6 cellular contexts compared by ENCODE assay signal in the genomic region with DNA sequence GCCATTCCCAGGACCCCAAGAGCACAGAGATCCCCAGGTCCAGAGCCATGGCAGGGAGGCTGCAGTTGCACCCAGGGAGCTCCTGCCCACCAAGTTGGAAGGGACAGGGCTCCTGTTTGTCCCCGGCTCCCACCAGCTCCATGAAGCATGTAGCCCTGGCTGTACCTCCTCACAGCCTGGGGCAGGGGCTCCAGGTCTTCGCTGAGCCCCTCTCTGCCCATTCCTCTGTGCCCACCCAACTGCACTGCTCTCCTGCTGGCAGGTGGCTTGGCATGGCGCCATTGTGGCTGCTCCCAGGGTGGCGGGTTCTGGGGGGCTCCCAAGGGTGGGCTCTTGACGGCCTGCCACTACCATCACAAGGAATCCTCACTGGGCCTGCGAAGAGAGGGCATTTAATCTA.
"Had no signal": no experiment of that assay in that cellular context is flagged by ENCODE, and none has a peak within 500 bp of the region (broad histone marks: within the 10 kb centered on the region; RNA-seq: fewer than 3 reads in every experiment).

No MANE protein-coding gene starts in this region.

- H3K27ac ChIP-seq: HL-60 had no signal

- ATAC-seq: GM23338, HepG2 had no signal

- H2AFZ ChIP-seq: GM23338 had no signal

- H3K4me3 ChIP-seq: GM23338 had no signal

- H3K4me2 ChIP-seq: GM23338 had no signal

- DNase-seq: H9, HCEC 1CT, KBM-7 had no signal
